ENCODE assay signal across 11 cellular contexts in the genomic region with DNA sequence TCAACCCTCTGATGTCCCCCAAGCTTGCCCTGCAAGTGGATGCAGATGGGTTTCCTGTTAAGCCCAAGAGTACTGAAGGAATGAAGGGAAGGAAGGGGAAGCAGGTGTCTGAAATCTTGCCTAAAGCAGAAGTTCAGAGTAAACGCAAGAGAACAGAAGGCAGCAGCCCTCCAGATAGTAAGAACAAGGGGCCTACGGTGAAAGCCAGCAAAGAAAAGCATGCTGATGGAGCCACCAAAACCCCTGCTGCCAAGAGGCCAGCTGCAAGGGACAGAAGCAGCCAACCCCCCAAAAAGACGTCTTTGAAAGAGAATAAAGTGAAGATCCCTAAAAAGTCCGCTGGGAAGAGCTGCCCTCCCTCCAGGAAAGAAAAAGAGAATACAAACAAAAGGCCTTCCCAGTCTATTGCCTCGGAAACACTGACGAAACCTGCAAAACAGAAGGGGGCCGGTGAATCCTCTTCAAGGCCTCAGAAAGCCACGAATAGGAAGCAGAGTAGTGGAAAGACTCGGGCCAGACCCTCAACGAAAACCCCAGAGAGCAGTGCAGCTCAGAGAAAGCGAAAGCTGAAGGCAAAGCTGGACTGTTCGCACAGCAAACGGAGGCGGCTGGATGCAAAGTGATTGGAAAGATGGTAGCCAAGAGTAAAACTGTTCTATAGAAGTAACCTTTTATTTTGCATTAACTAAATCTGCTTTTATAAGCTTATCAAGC.
DNase-seq lines count a peak whose midpoint lies in the region; ATAC-seq, FAIRE-seq and TF ChIP-seq lines count a peak whose summit lies in the region.
"Had no signal": no experiment of that assay in that cellular context is flagged by ENCODE, and none has a peak within 500 bp of the region (broad histone marks: within the 10 kb centered on the region; RNA-seq: fewer than 3 reads in every experiment).

No MANE protein-coding gene starts in this region.

- FAIRE-seq in urothelium cell line (lab: Jason Lieb, UNC): no peak

- H3K36me3 Mint-ChIP-seq in T-helper 17 cell (ENCODE audit: low read depth): peaks cover 12% of the 10 kb centered on the region

- no peaks in the 10 kb centered on the region for H3K27me3 Mint-ChIP-seq in T-helper 17 cell

- WGBS in mesodermal cell (ENCODE audit: insufficient coverage in 2 of 2), 2 experiments: 34 to 41% methylated on average over 9 to 12 of the region's 14 CpGs

- DNase-seq in AG20443 (ENCODE audit: low spot score) (peak; percentile 9), T-helper 17 cell (no peak), coronary artery (ENCODE audit: low spot score) (no peak), urothelium cell line (ENCODE audit: low spot score) (no peak)
- no peak for DNase-seq in stimulated activated naive CD4-positive, alpha-beta T cell treated with Interleukin-2 at 50 U/mL for 16 hours (lab: John Stamatoyannopoulos, UW)
- DNase-seq: PC-9, uterus had no signal

- H3K27ac ChIP-seq in mesodermal cell (ENCODE audit: low read depth, low read length, severe bottlenecking) (peak overlapping the region; percentile 25), coronary artery (no peak overlapping the region)
- H3K27ac ChIP-seq: PC-9, uterus had no signal

- no peaks in the 10 kb centered on the region for H3K9me3 ChIP-seq in T-helper 17 cell (ENCODE audit: control insufficient read depth, low read length, poor library complexity, severe bottlenecking)
- H3K9me3 ChIP-seq in mesodermal cell (ENCODE audit: control insufficient read depth, low read length): no peaks in the 10 kb centered on the region
- H3K9me3 ChIP-seq: uterus had no signal

- H3K4me1 ChIP-seq in mesodermal cell (ENCODE audit: control insufficient read depth, insufficient read depth, low read length, poor library complexity, severe bottlenecking): peaks cover 7% of the 10 kb centered on the region
- H3K4me1 ChIP-seq: uterus had no signal

- H3K4me3 ChIP-seq in mesodermal cell (ENCODE audit: extremely low read depth, insufficient read depth, low read length, poor library complexity, severe bottlenecking) (no peak overlapping the region), coronary artery (no peak overlapping the region)
- H3K4me3 ChIP-seq: PC-9, uterus had no signal

- no peak overlapping the region for H3K27ac Mint-ChIP-seq in T-helper 17 cell

- H3K4me1 Mint-ChIP-seq in T-helper 17 cell: peaks cover 2% of the 10 kb centered on the region

- H3K4me3 Mint-ChIP-seq in T-helper 17 cell: peak overlapping the region; percentile 31

- ATAC-seq in GM21390 (IDR thresholded peaks at IDR 0.05; ENCODE audit: unreplicated experiment) (peak; percentile 83), T-helper 17 cell (no peak), HG02884 (IDR thresholded peaks at IDR 0.05; ENCODE audit: unreplicated experiment) (no peak)
- ATAC-seq: activated CD4-positive, CD25-positive, alpha-beta regulatory T cell treated with anti-CD3 and anti-CD28 coated beads, Interleukin-2, amount 50 U/mL, for 24 hours had no signal

- H3K36me3 ChIP-seq in mesodermal cell (ENCODE audit: control insufficient read depth, insufficient read depth, low read length): peaks cover 28% of the 10 kb centered on the region
- H3K36me3 ChIP-seq: uterus had no signal

- no peak for TF ChIP-seq CTCF in coronary artery (IDR thresholded peaks at IDR 0.05)
